8 cellular contexts compared by ENCODE assay signal in genomic region chr4:23888421-23889319, GRCh38.
DNase-seq lines count a peak whose midpoint lies in the region; ATAC-seq and TF ChIP-seq lines count a peak whose summit lies in the region.

No MANE protein-coding gene starts in this region.

- H3K27me3 ChIP-seq in brain microvascular endothelial cell (replicated peaks) (no peaks in the 10 kb centered on the region), stomach smooth muscle (ENCODE audit: control insufficient read depth in 1 of 2, insufficient read depth in 2 of 2, low read length in 2 of 2) (no peaks in the 10 kb centered on the region)

- H3K4me1 ChIP-seq in stomach smooth muscle (ENCODE audit: control insufficient read depth, insufficient read depth, low read length) = peaks cover 13% of the 10 kb centered on the region

- H3K4me3 ChIP-seq in brain microvascular endothelial cell (ENCODE audit: low read depth, low read length) (peak overlapping the region; percentile 60), stomach smooth muscle (ENCODE audit: low read length in 2 of 2) (peak overlapping the region; percentile 83 to 85)

- H3K27ac ChIP-seq in brain microvascular endothelial cell (no peak overlapping the region), stomach smooth muscle (ENCODE audit: low read length) (peak overlapping the region; percentile 81)

- DNase-seq in HK-2 (ENCODE audit: unreplicated experiment) (peak; percentile 34), brain microvascular endothelial cell (peak; percentile 17), kidney glomerular epithelial cell (lab: John Stamatoyannopoulos, UW) (peak; percentile 52), NOMO-1 treated with DMSO at 0.1 percent for 48 hours (lab: John Stamatoyannopoulos, UW; ENCODE audit: unreplicated experiment) (no peak), NK-92 (lab: John Stamatoyannopoulos, UW; ENCODE audit: unreplicated experiment) (no peak)
- no peak for DNase-seq in activated T-cell treated with anti-CD3 and anti-CD28 coated beads, Interleukin-2, amount 50 U/mL, for 1 hour

- TF ChIP-seq CTCF in brain microvascular endothelial cell (IDR thresholded peaks at IDR 0.05; ENCODE audit: low read depth, low read length, missing control alignments) = no peak

- no peaks in the 10 kb centered on the region for H3K9me3 ChIP-seq in stomach smooth muscle (ENCODE audit: control insufficient read depth in 2 of 2, low read length in 2 of 2)

- ATAC-seq in HG02884 (IDR thresholded peaks at IDR 0.05; ENCODE audit: unreplicated experiment) = no peak

- H3K36me3 ChIP-seq in brain microvascular endothelial cell (replicated peaks) = no peaks in the 10 kb centered on the region
- no peaks in the 10 kb centered on the region for H3K36me3 ChIP-seq in stomach smooth muscle (ENCODE audit: control insufficient read depth in 2 of 2, insufficient read depth in 2 of 2, low read length in 2 of 2)

- H3K9ac ChIP-seq in stomach smooth muscle (ENCODE audit: low read length in 2 of 2) = peak overlapping the region; percentile 63 to 81

- in situ Hi-C loops in brain microvascular endothelial cell (cut with HindIII; ENCODE audit: low pct_ligation_motif_present, low sequenced_read_pairs) = no loop called here

Comparison
In these comparisons a context has a peak if more than half of its experiments do, and no peak if none do; other contexts are left out.
1. DNase-seq: peak in HK-2 (single experiment), brain microvascular endothelial cell (single experiment) and kidney glomerular epithelial cell (single experiment); none in NOMO-1 treated with DMSO at 0.1 percent for 48 hours (single experiment), NK-92 (single experiment) and activated T-cell treated with anti-CD3 and anti-CD28 coated beads, Interleukin-2, amount 50 U/mL, for 1 hour (single experiment).